In the genomic region with DNA sequence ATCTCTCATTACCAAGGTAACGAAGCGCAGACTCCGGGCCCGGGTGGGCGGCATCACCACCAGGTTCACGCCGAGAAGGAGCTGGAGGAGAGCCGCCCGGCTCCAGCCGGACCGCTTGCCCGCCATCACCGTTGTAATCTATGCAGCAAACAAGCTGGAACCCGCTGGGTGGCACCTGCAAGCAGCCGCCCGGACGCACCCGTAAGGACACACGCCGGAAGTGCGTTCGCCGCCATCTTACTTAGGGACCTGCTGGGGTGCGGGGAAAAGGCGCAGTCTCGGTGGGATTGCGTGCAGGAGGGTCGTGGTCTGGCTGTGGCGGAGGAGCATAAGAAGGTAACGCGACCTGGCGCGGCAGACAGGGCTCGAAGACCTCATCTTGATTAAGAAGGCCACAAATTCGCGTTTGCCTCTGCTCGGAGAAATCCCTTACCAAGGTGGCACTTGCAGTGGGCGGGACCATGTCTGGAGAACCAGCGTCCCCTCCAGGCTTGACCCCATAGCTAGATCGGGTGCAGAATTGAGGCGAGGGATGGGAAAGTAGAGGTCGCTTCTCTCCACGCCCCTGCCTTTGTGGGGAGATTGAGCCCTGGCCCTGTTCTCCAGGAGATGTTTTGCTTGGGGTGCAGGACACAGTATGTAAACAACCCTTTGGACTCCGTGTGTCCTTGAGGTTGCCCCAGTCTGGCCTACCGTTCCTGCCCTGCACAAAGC, we compare ENCODE assay signal across 8 cellular contexts.
DNase-seq lines count a peak whose midpoint lies in the region; ATAC-seq and TF ChIP-seq lines count a peak whose summit lies in the region.

A gene with protein sequence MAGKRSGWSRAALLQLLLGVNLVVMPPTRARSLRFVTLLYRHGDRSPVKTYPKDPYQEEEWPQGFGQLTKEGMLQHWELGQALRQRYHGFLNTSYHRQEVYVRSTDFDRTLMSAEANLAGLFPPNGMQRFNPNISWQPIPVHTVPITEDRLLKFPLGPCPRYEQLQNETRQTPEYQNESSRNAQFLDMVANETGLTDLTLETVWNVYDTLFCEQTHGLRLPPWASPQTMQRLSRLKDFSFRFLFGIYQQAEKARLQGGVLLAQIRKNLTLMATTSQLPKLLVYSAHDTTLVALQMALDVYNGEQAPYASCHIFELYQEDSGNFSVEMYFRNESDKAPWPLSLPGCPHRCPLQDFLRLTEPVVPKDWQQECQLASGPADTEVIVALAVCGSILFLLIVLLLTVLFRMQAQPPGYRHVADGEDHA (minus strand): TSS at position 151 of the 714 bp plus-strand sequence. CDS start 25 bp downstream, at position 126.

- peak within 1 kb of the TSS; percentile 98 for H3K4me3 ChIP-seq in AG10803 (ENCODE audit: low read length)

- peak; percentile 87 for DNase-seq in AG10803 (ENCODE audit: low read depth)
- DNase-seq in NCI-H226 = peak; percentile 67
- DNase-seq in activated CD4-positive, CD25-positive, alpha-beta regulatory T cell treated with anti-CD3 and anti-CD28 coated beads, Interleukin-2, amount 50 U/mL, for 72 hours = peak; percentile 85
- DNase-seq in cerebellar cortex (ENCODE audit: low spot score) = peak; percentile 91
- DNase-seq in kidney glomerular epithelial cell (lab: John Stamatoyannopoulos, UW) = peak; percentile 78
- peak; percentile 62 to 82 (median 75) for DNase-seq in stimulated activated CD4-positive, alpha-beta T cell treated with anti-CD3 and anti-CD28 coated beads, Interleukin-1b, Interleukin-23, amount 100 ng/mL, for 24 hours (ENCODE audit: low read depth in 4 of 4, low spot score in 1 of 4)

- peak; percentile 45 for TF ChIP-seq CTCF in AG10803 (conservative IDR thresholded peaks at IDR 0.05; ENCODE audit: low read length)

- ATAC-seq in GM18907 (IDR thresholded peaks at IDR 0.05; ENCODE audit: unreplicated experiment) (peak; percentile 91), HG03139 (IDR thresholded peaks at IDR 0.05; ENCODE audit: unreplicated experiment) (peak; percentile 84)

Comparison
In these comparisons a context has a peak if more than half of its experiments do, and no peak if none do; other contexts are left out.
1. Peak in every context shown above with its lines: DNase-seq, ATAC-seq and H3K4me3 ChIP-seq.